Comparison of ENCODE assay signal across 36 cellular contexts in genomic region chr3:176994393-176994792, GRCh38.
"Had no signal": no experiment of that assay in that cellular context is flagged by ENCODE, and none has a peak within 500 bp of the region (broad histone marks: within the 10 kb centered on the region; RNA-seq: fewer than 3 reads in every experiment).

No MANE protein-coding gene starts in this region.

- DNase-seq: activated B cell treated with CpG ODN at 0.5 μM for 24 hours; activated CD4-positive, alpha-beta memory T cell treated with anti-CD3 and anti-CD28 coated beads for 36 hours; activated CD4-positive, alpha-beta T cell treated with anti-CD3 and anti-CD28 coated beads for 4 hours; activated CD4-positive, alpha-beta T cell treated with anti-CD3 and anti-CD28 coated beads, Interleukin-2, amount 10 ng/mL, durations not matched to agents 24 days and 14 days; activated CD4-positive, alpha-beta T cell treated with anti-CD3 and anti-CD28 coated beads, Interleukin-2, amount 50 U/mL, for 1 hour; activated CD4-positive, alpha-beta T cell treated with anti-CD3 and anti-CD28 coated beads, Interleukin-2, amount 50 U/mL, for 4 hours; activated CD4-positive, CD25-positive, alpha-beta regulatory T cell treated with anti-CD3 and anti-CD28 coated beads, Interleukin-2, amount 50 U/mL, for 72 hours; activated CD8-positive, alpha-beta memory T cell treated with anti-CD3 and anti-CD28 coated beads, Interleukin-2, amount 50 U/mL, for 4 hours; activated CD8-positive, alpha-beta T cell treated with anti-CD3 and anti-CD28 coated beads for 36 hours; activated effector memory CD4-positive, alpha-beta T cell treated with anti-CD3 and anti-CD28 coated beads, Interleukin-2, amount 50 U/mL, for 16 hours; activated gamma-delta T cell treated with Interleukin-2 at 50 U/mL for 16 hours; activated naive CD4-positive, alpha-beta T cell; activated naive CD4-positive, alpha-beta T cell treated with anti-CD3 and anti-CD28 coated beads for 36 hours; activated naive CD4-positive, alpha-beta T cell treated with anti-CD3 and anti-CD28 coated beads, Interleukin-2, amount 50 U/mL, for 16 hours; activated naive CD8-positive, alpha-beta T cell treated with anti-CD3 and anti-CD28 coated beads for 36 hours; activated T-cell treated with anti-CD3 and anti-CD28 coated beads for 4 hours; activated T-cell treated with anti-CD3 and anti-CD28 coated beads, Interleukin-2, amount 50 U/mL, for 1 hour; activated T-cell treated with anti-CD3 and anti-CD28 coated beads, Interleukin-2, amount 50 U/mL, for 4 hours; activated T-cell treated with anti-CD3 and anti-CD28 coated beads, Interleukin-2, amount 50 U/mL, for 72 hours; adrenal gland; amniotic stem cell; aorta; body of pancreas; brain microvascular endothelial cell; central memory CD4-positive, alpha-beta T cell; T-helper 2 cell; T-helper 9 cell had no signal

- H3K4me1 ChIP-seq: adrenal gland, body of pancreas, breast epithelium had no signal

- H3K4me3 Mint-ChIP-seq: activated B cell treated with CpG ODN at 0.5 μM for 24 hours; activated CD4-positive, alpha-beta memory T cell treated with anti-CD3 and anti-CD28 coated beads for 36 hours; activated CD4-positive, alpha-beta T cell treated with anti-CD3 and anti-CD28 coated beads, Interleukin-2, amount 10 ng/mL, durations not matched to agents 24 days and 14 days; activated CD8-positive, alpha-beta T cell treated with anti-CD3 and anti-CD28 coated beads for 36 hours; activated naive CD4-positive, alpha-beta T cell treated with anti-CD3 and anti-CD28 coated beads for 36 hours; activated naive CD8-positive, alpha-beta T cell treated with anti-CD3 and anti-CD28 coated beads for 36 hours; activated T-cell treated with anti-CD3 and anti-CD28 coated beads, Interleukin-2, amount 50 U/mL, for 4 hours; activated T-cell treated with anti-CD3 and anti-CD28 coated beads, Interleukin-2, amount 50 U/mL, for 72 hours; activated T-helper 1 cell treated with anti-CD3 and anti-CD28 coated beads, Interleukin-12 subunit alpha, Interleukin-12 subunit beta, Interleukin-2, Interleukin-4 antibody, amounts not matched to agents 30 ng/mL and 10 ng/mL and 1 ng/mL, durations not matched to agents 14 hours and 24 hours and 36 hours; activated T-helper 17 cell treated with anti-CD3 and anti-CD28 coated beads, Interleukin-2, amount 50 U/mL, for 72 hours; T-helper 1 cell treated with Interleukin-12 subunit alpha and Interleukin-12 subunit beta and Interleukin-4 antibody, amounts not matched to agents 30 μg/mL and 1 μg/mL, for 36 hours; T-helper 2 cell treated with Interferon-gamma antibody and Interleukin-4, amounts not matched to agents 5 μg/mL and 100 μg/mL, for 36 hours had no signal

- H3K4me1 Mint-ChIP-seq: activated B cell treated with CpG ODN at 0.5 μM for 24 hours; activated CD4-positive, alpha-beta T cell treated with anti-CD3 and anti-CD28 coated beads, Interleukin-2, amount 10 ng/mL, durations not matched to agents 24 days and 14 days; activated naive CD8-positive, alpha-beta T cell treated with anti-CD3 and anti-CD28 coated beads for 36 hours; activated T-helper 17 cell treated with anti-CD3 and anti-CD28 coated beads, Interleukin-2, amount 50 U/mL, for 72 hours had no signal

- H3K9me3 ChIP-seq: adrenal gland, body of pancreas, breast epithelium had no signal

- H3K4me3 ChIP-seq: adrenal gland, body of pancreas, breast epithelium had no signal

- H3K27ac ChIP-seq: adrenal gland, body of pancreas, brain microvascular endothelial cell, breast epithelium, VCaP had no signal

- H3K27me3 ChIP-seq: adrenal gland, body of pancreas, brain microvascular endothelial cell, breast epithelium had no signal

- H3K36me3 ChIP-seq: adrenal gland, brain microvascular endothelial cell, breast epithelium had no signal

- ATAC-seq: activated CD8-positive, alpha-beta T cell treated with anti-CD3 and anti-CD28 coated beads for 36 hours; activated naive CD4-positive, alpha-beta T cell treated with anti-CD3 and anti-CD28 coated beads, Interleukin-2, amount 50 U/mL, for 72 hours; activated T-cell treated with anti-CD3 and anti-CD28 coated beads, Interleukin-2, amount 50 U/mL, for 4 hours; body of pancreas had no signal

- FAIRE-seq: astrocyte, TTC549 had no signal

- H3K27ac Mint-ChIP-seq: activated B cell treated with CpG ODN at 0.5 μM for 24 hours; activated CD4-positive, alpha-beta memory T cell treated with anti-CD3 and anti-CD28 coated beads for 36 hours; activated CD4-positive, alpha-beta T cell treated with anti-CD3 and anti-CD28 coated beads, Interleukin-2, amount 10 ng/mL, durations not matched to agents 24 days and 14 days; activated CD8-positive, alpha-beta T cell treated with anti-CD3 and anti-CD28 coated beads for 36 hours; activated naive CD4-positive, alpha-beta T cell treated with anti-CD3 and anti-CD28 coated beads for 36 hours; activated naive CD4-positive, alpha-beta T cell treated with anti-CD3 and anti-CD28 coated beads, Interleukin-2, amount 50 U/mL, for 72 hours; activated naive CD8-positive, alpha-beta T cell treated with anti-CD3 and anti-CD28 coated beads for 36 hours; activated T-cell treated with anti-CD3 and anti-CD28 coated beads, Interleukin-2, amount 50 U/mL, for 72 hours; activated T-helper 1 cell treated with anti-CD3 and anti-CD28 coated beads, Interleukin-12 subunit alpha, Interleukin-12 subunit beta, Interleukin-2, Interleukin-4 antibody, amounts not matched to agents 30 ng/mL and 10 ng/mL and 1 ng/mL, durations not matched to agents 14 hours and 24 hours and 36 hours; activated T-helper 17 cell treated with anti-CD3 and anti-CD28 coated beads, Interleukin-2, amount 50 U/mL, for 72 hours; T-helper 1 cell treated with Interleukin-12 subunit alpha and Interleukin-12 subunit beta and Interleukin-4 antibody, amounts not matched to agents 30 μg/mL and 1 μg/mL, for 36 hours; T-helper 2 cell treated with Interferon-gamma antibody and Interleukin-4, amounts not matched to agents 5 μg/mL and 100 μg/mL, for 36 hours had no signal

- H3K27me3 Mint-ChIP-seq: activated B cell treated with CpG ODN at 0.5 μM for 24 hours; activated CD4-positive, alpha-beta memory T cell treated with anti-CD3 and anti-CD28 coated beads for 36 hours; activated naive CD8-positive, alpha-beta T cell treated with anti-CD3 and anti-CD28 coated beads for 36 hours; activated T-helper 17 cell treated with anti-CD3 and anti-CD28 coated beads, Interleukin-2, amount 50 U/mL, for 72 hours had no signal
